ENCODE assay signal across 12 cellular contexts in the genomic region with DNA sequence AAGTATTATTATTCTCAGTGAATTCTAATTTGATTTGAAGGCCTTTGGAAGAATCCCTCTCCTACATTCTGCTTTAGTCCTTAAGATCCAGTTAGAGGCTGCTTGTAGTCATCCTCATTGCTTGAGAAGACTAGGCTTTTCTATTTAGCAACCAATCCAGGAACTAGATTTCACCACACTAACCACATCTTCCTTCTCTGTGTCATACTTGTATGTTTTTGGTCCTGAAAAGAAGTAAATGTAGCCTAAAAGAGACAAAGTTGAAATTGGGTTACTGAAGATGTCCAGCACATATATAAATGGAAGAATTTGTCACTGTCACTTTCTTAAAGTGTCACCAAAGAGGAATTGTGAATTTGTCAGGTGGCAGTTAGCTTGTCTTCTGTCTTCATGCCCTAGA. TPM values are rescaled to one million over a fixed set of nuclear protein-coding genes. Genes with fewer than 3 reads are reported as not detected.
DNase-seq lines count a peak whose midpoint lies in the region; ATAC-seq and TF ChIP-seq lines count a peak whose summit lies in the region.
"Had no signal": no experiment of that assay in that cellular context is flagged by ENCODE, and none has a peak within 500 bp of the region (broad histone marks: within the 10 kb centered on the region; RNA-seq: fewer than 3 reads in every experiment).

No MANE protein-coding gene starts in this region.

- DNase-seq in AG09309 (ENCODE audit: low read depth): peak; percentile 16
- DNase-seq in activated T-helper 1 cell treated with anti-CD3 and anti-CD28 coated beads, Interleukin-12 subunit alpha, Interleukin-12 subunit beta, Interleukin-2, Interleukin-4 antibody, amounts not matched to agents 30 ng/mL and 10 ng/mL and 1 ng/mL, durations not matched to agents 14 hours and 24 hours and 36 hours (ENCODE audit: low spot score): no peak
- DNase-seq in GM19240 (ENCODE audit: insufficient read length, low spot score): no peak
- no peak for DNase-seq in effector memory CD4-positive, alpha-beta T cell
- DNase-seq in midbrain (lab: John Stamatoyannopoulos, UW): no peak
- no peak for DNase-seq in cerebellar cortex (ENCODE audit: low spot score)
- DNase-seq: right cardiac atrium, substantia nigra had no signal

- intact Hi-C loops in activated T-helper 1 cell treated with anti-CD3 and anti-CD28 coated beads, Interleukin-12 subunit alpha, Interleukin-12 subunit beta, Interleukin-2, Interleukin-4 antibody, amounts not matched to agents 30 ng/mL and 10 ng/mL and 1 ng/mL, durations not matched to agents 14 hours and 24 hours and 36 hours (cut with micrococcal nuclease): loop anchor here (1.0 to 5.0 kb wide), 5 partner anchors 12 to 910 kb away; no protein-coding TSS in a partner anchor

- TF ChIP-seq CTCF in AG09309 (IDR thresholded peaks at IDR 0.05; ENCODE audit: control insufficient read depth, insufficient read depth, low read depth, low read length, missing control alignments): no peak

- H3K9me3 Mint-ChIP-seq in activated T-helper 1 cell treated with anti-CD3 and anti-CD28 coated beads, Interleukin-12 subunit alpha, Interleukin-12 subunit beta, Interleukin-2, Interleukin-4 antibody, amounts not matched to agents 30 ng/mL and 10 ng/mL and 1 ng/mL, durations not matched to agents 14 hours and 24 hours and 36 hours: peaks cover 19% of the 10 kb centered on the region

- peaks cover 4% of the 10 kb centered on the region for H3K36me3 Mint-ChIP-seq in activated T-helper 1 cell treated with anti-CD3 and anti-CD28 coated beads, Interleukin-12 subunit alpha, Interleukin-12 subunit beta, Interleukin-2, Interleukin-4 antibody, amounts not matched to agents 30 ng/mL and 10 ng/mL and 1 ng/mL, durations not matched to agents 14 hours and 24 hours and 36 hours (ENCODE audit: low read depth)

- peaks cover 46% of the 10 kb centered on the region for H3K4me1 Mint-ChIP-seq in activated T-helper 1 cell treated with anti-CD3 and anti-CD28 coated beads, Interleukin-12 subunit alpha, Interleukin-12 subunit beta, Interleukin-2, Interleukin-4 antibody, amounts not matched to agents 30 ng/mL and 10 ng/mL and 1 ng/mL, durations not matched to agents 14 hours and 24 hours and 36 hours (ENCODE audit: low read depth)

- no peaks in the 10 kb centered on the region for H3K27me3 ChIP-seq in effector memory CD4-positive, alpha-beta T cell (replicated peaks; ENCODE audit: control insufficient read depth, insufficient read depth, low read length, poor library complexity, severe bottlenecking)
- H3K27me3 ChIP-seq: hepatocyte had no signal

- H3K4me3 ChIP-seq in AG09309 (ENCODE audit: control insufficient read depth, low read depth, low read length): no peak overlapping the region
- no peak overlapping the region for H3K4me3 ChIP-seq in effector memory CD4-positive, alpha-beta T cell (ENCODE audit: insufficient read depth, low read depth, low read length, poor library complexity, severe bottlenecking)
- H3K4me3 ChIP-seq: hepatocyte had no signal

- no peaks in the 10 kb centered on the region for H3K27me3 Mint-ChIP-seq in activated T-helper 1 cell treated with anti-CD3 and anti-CD28 coated beads, Interleukin-12 subunit alpha, Interleukin-12 subunit beta, Interleukin-2, Interleukin-4 antibody, amounts not matched to agents 30 ng/mL and 10 ng/mL and 1 ng/mL, durations not matched to agents 14 hours and 24 hours and 36 hours (ENCODE audit: insufficient read depth)

- peak; percentile 55 for ATAC-seq in GM18870 (IDR thresholded peaks at IDR 0.05; ENCODE audit: unreplicated experiment)
- peak; percentile 68 for ATAC-seq in HG03432 (IDR thresholded peaks at IDR 0.05; ENCODE audit: unreplicated experiment)
- ATAC-seq: right cardiac atrium, SK-N-SH treated with all-trans-retinoic acid at 6 μM for 48 hours had no signal

- H3K36me3 ChIP-seq in effector memory CD4-positive, alpha-beta T cell (ENCODE audit: control insufficient read depth, insufficient read depth, low read length): no peaks in the 10 kb centered on the region

- H3K27ac ChIP-seq in effector memory CD4-positive, alpha-beta T cell (ENCODE audit: insufficient read depth, low read length, poor library complexity, severe bottlenecking): no peak overlapping the region
- H3K27ac ChIP-seq: hepatocyte had no signal

- peak overlapping the region; percentile 2 for H3K27ac Mint-ChIP-seq in activated T-helper 1 cell treated with anti-CD3 and anti-CD28 coated beads, Interleukin-12 subunit alpha, Interleukin-12 subunit beta, Interleukin-2, Interleukin-4 antibody, amounts not matched to agents 30 ng/mL and 10 ng/mL and 1 ng/mL, durations not matched to agents 14 hours and 24 hours and 36 hours

- no peaks in the 10 kb centered on the region for H3K9me3 ChIP-seq in effector memory CD4-positive, alpha-beta T cell (ENCODE audit: control insufficient read depth, low read length)

- H3K4me3 Mint-ChIP-seq in activated T-helper 1 cell treated with anti-CD3 and anti-CD28 coated beads, Interleukin-12 subunit alpha, Interleukin-12 subunit beta, Interleukin-2, Interleukin-4 antibody, amounts not matched to agents 30 ng/mL and 10 ng/mL and 1 ng/mL, durations not matched to agents 14 hours and 24 hours and 36 hours: no peak overlapping the region

- peaks cover 15% of the 10 kb centered on the region for H3K4me1 ChIP-seq in effector memory CD4-positive, alpha-beta T cell (ENCODE audit: control insufficient read depth, insufficient read depth, low read length, poor library complexity, severe bottlenecking)

RNA-seq across cellular contexts. Expression of a gene that starts 46.6 kb away (rescaled TPM):
- total RNA-seq in activated T-helper 1 cell treated with anti-CD3 and anti-CD28 coated beads, Interleukin-12 subunit alpha, Interleukin-12 subunit beta, Interleukin-2, Interleukin-4 antibody, amounts not matched to agents 30 ng/mL and 10 ng/mL and 1 ng/mL, durations not matched to agents 14 hours and 24 hours and 36 hours: not detected in 2 replicates
- total RNA-seq: right cardiac atrium had no signal

RNA-seq across cellular contexts. Expression of a gene that starts 48.0 kb away (rescaled TPM):
- not detected in 2 replicates for total RNA-seq in activated T-helper 1 cell treated with anti-CD3 and anti-CD28 coated beads, Interleukin-12 subunit alpha, Interleukin-12 subunit beta, Interleukin-2, Interleukin-4 antibody, amounts not matched to agents 30 ng/mL and 10 ng/mL and 1 ng/mL, durations not matched to agents 14 hours and 24 hours and 36 hours
- total RNA-seq: hepatocyte, right cardiac atrium had no signal
